9 cellular contexts compared by ENCODE assay signal in the genomic region with DNA sequence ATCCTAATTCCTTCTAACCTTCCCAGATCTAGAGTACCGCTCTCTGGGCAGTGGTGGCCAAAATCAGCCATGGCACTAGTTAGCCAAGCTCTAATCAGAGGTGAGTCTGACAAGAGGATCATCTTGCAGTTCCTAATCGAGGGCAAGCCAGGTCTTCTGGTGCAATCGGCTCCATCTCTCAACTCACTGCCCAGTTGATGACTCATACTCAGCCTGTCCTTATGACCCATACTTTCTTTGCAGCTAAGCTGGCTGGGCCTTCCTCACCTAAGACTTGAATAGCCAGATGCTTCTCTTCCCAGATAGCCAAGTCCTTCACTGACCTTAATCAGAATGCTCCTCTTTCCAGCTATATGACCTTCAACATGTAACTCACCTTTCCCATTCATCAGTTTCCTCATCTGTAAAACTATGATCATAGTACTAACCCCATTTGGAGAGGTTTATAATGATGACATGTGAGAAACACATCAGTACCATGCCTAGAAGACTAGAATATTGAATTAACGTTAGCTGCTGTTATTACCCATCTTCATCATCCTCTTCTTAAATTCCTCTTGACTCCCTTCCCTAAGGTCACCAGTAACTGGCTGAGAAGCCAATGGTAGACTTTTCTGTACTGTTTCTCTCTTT. TPM values are rescaled to one million over a fixed set of nuclear protein-coding genes. Genes with fewer than 3 reads are reported as not detected.
A peak's percentile ranks its signal among the peaks of the same experiment; 100 is the strongest.
DNase-seq lines count a peak whose midpoint lies in the region; ATAC-seq and TF ChIP-seq lines count a peak whose summit lies in the region.
"Had no signal": no experiment of that assay in that cellular context is flagged by ENCODE, and none has a peak within 500 bp of the region (broad histone marks: within the 10 kb centered on the region; RNA-seq: fewer than 3 reads in every experiment).

No MANE protein-coding gene starts in this region.

- H3K36me3 ChIP-seq in naive thymus-derived CD4-positive, alpha-beta T cell (ENCODE audit: control insufficient read depth in 2 of 3, insufficient read depth in 3 of 3, low read length in 3 of 3) = peaks cover 0 to 34% (median 8%) of the 10 kb centered on the region in 3 experiments

- CTCF ChIA-PET in Calu3 (lab: Charles Lee) = no interaction called here
- CTCF ChIA-PET in naive thymus-derived CD4-positive, alpha-beta T cell (lab: Charles Lee) = interaction anchor here (0.7 kb wide), 1 partner anchor 16 kb away, joined by 3 read pairs; no protein-coding TSS in a partner anchor

- H3K9me3 ChIP-seq in naive thymus-derived CD4-positive, alpha-beta T cell (ENCODE audit: control insufficient read depth in 2 of 3, low read length in 3 of 3) = no peaks in the 10 kb centered on the region

- H3K27me3 Mint-ChIP-seq in Calu3 (ENCODE audit: unreplicated experiment) = no peaks in the 10 kb centered on the region
- no peaks in the 10 kb centered on the region for H3K27me3 Mint-ChIP-seq in naive thymus-derived CD4-positive, alpha-beta T cell

- H3K27ac ChIP-seq in naive thymus-derived CD4-positive, alpha-beta T cell (ENCODE audit: low read depth, low read length) = no peak overlapping the region

- ATAC-seq in naive thymus-derived CD4-positive, alpha-beta T cell = peak; percentile 42
- ATAC-seq in GM18519 (IDR thresholded peaks at IDR 0.05; ENCODE audit: low FRiP score, unreplicated experiment) = no peak

- H3K4me3 Mint-ChIP-seq in Calu3 (ENCODE audit: low read depth, unreplicated experiment) = no peak overlapping the region
- no peak overlapping the region for H3K4me3 Mint-ChIP-seq in naive thymus-derived CD4-positive, alpha-beta T cell
- H3K4me3 Mint-ChIP-seq: nephron had no signal

- no peaks in the 10 kb centered on the region for H3K9me3 Mint-ChIP-seq in Calu3 (ENCODE audit: low read depth, unreplicated experiment)
- H3K9me3 Mint-ChIP-seq in naive thymus-derived CD4-positive, alpha-beta T cell = no peaks in the 10 kb centered on the region
- H3K9me3 Mint-ChIP-seq: nephron had no signal

- POLR2A ChIA-PET in naive thymus-derived CD4-positive, alpha-beta T cell (lab: Charles Lee) = no interaction called here

- H3K27me3 ChIP-seq in naive thymus-derived CD4-positive, alpha-beta T cell (ENCODE audit: control insufficient read depth in 2 of 2, insufficient read depth in 2 of 2, low read length in 2 of 2) = no peaks in the 10 kb centered on the region

- no peaks in the 10 kb centered on the region for H3K36me3 Mint-ChIP-seq in Calu3 (ENCODE audit: insufficient read depth, unreplicated experiment)
- peaks cover 17 to 62% (median 37%) of the 10 kb centered on the region in 5 donors for H3K36me3 Mint-ChIP-seq in naive thymus-derived CD4-positive, alpha-beta T cell

- H3K4me1 Mint-ChIP-seq in Calu3 (ENCODE audit: low read depth, unreplicated experiment) = peaks cover 11% of the 10 kb centered on the region
- peaks cover 0 to 7% (median 0%) of the 10 kb centered on the region in 7 donors for H3K4me1 Mint-ChIP-seq in naive thymus-derived CD4-positive, alpha-beta T cell

- peak overlapping the region; percentile 44 for H3K27ac Mint-ChIP-seq in Calu3 (ENCODE audit: unreplicated experiment)
- H3K27ac Mint-ChIP-seq in naive thymus-derived CD4-positive, alpha-beta T cell = peak overlapping the region in 4 of 9 donors; percentile 9 to 52 (median 33)
- H3K27ac Mint-ChIP-seq: nephron had no signal

- intact Hi-C loops in Calu3 (cut with micrococcal nuclease; ENCODE audit: unreplicated experiment) = no loop called here
- intact Hi-C loops in naive thymus-derived CD4-positive, alpha-beta T cell (cut with micrococcal nuclease) = no loop called here
- intact Hi-C loops in head of caudate nucleus (cut with DNase I) = no loop called here
- intact Hi-C loops in posterior vena cava (cut with DNase I) = loop anchor here in 1 of 2 donors (10.0 kb wide), 1 partner anchor 46 kb away; no protein-coding TSS in a partner anchor

- no peak overlapping the region for H3K4me3 ChIP-seq in naive thymus-derived CD4-positive, alpha-beta T cell (ENCODE audit: low read length)

- no peaks in the 10 kb centered on the region for H3K4me1 ChIP-seq in naive thymus-derived CD4-positive, alpha-beta T cell (ENCODE audit: control insufficient read depth in 2 of 2, insufficient read depth in 2 of 2, low read length in 2 of 2)

- peak; percentile 21 for DNase-seq in Calu3
- DNase-seq in NCI-H2196 treated with DMSO at 0.1 percent for 48 hours (lab: John Stamatoyannopoulos, UW; ENCODE audit: unreplicated experiment) = peak; percentile 47
- DNase-seq in dermis blood vessel endothelial cell = peak; percentile 67
- no peak for DNase-seq in naive thymus-derived CD4-positive, alpha-beta T cell
- no peak for DNase-seq in head of caudate nucleus
- DNase-seq in stimulated activated CD4-positive, alpha-beta T cell treated with anti-CD3 and anti-CD28 coated beads, Interleukin-2, amount 100 ng/mL, for 24 hours = no peak
- no peak for DNase-seq in posterior vena cava (ENCODE audit: low spot score)

- TF ChIP-seq CTCF in Calu3 (IDR thresholded peaks at IDR 0.05; ENCODE audit: unreplicated experiment) = no peak

- BruUV-seq in Calu3 (replicated peaks; lab: Mats Ljungman, UMichigan) = no TSS peak

RNA-seq across cellular contexts. Expression of gene RELL1, which starts 57.1 kb away (rescaled TPM):
- total RNA-seq in Calu3 (2022) (15.4 and 18.2 TPM in 2 replicates), dermis blood vessel endothelial cell (187 and 289 TPM in 2 replicates), posterior vena cava (10 to 100 TPM; 33.6 to 40.5 TPM)
- total RNA-seq in naive thymus-derived CD4-positive, alpha-beta T cell = 10 to 100 TPM; 25.5 to 35.2 (median 28.2) TPM
- polyA plus RNA-seq in naive thymus-derived CD4-positive, alpha-beta T cell = 1 to 10 TPM; 4.8 to 7.6 TPM

Comparison
In these comparisons a context has a peak if more than half of its experiments do, and no peak if none do; other contexts are left out.
1. DNase-seq: peak in Calu3 (single experiment), NCI-H2196 treated with DMSO at 0.1 percent for 48 hours (single experiment) and dermis blood vessel endothelial cell (single experiment); none in naive thymus-derived CD4-positive, alpha-beta T cell (0 of 9), head of caudate nucleus (0 of 42), stimulated activated CD4-positive, alpha-beta T cell treated with anti-CD3 and anti-CD28 coated beads, Interleukin-2, amount 100 ng/mL, for 24 hours (0 of 2) and posterior vena cava (single experiment).